In the genomic region with DNA sequence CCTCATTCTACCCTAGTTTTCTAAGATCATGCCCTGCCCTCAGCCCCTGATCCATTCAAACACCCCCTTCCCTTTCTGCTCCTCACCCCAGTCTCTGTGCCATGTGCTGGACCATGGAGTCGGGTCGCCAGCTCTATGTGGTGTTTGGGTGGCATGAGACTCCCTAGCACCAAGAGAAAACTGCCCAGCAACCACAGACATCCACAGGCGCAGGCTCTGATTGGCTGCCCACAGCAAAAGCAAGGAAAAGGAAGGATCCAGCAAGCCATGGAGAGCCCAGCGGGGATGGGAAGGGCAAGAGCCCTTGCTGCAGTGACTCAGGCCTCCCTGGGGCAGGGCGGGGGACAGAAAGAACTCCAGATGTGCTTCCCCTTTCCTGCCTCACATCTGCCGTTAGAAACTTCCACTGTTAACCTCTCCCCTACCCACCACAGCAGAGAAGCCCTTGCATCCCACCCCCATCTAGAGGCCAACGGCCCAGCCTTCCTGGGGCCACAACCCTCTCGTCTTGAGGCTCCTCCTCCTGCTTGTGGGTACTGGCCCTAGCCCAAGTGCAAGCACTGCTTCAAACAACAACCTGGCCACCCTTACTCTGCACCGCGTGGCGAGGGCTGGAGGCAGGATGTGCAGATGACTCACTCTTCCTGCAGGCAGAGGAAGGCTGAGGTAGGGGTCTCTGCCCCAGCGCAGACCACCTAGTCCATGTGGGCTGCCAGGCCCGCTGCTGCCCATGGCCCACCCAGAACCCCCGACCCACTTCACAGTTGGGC, we compare ENCODE assay signal across 1 cellular context.
A peak's percentile ranks its signal among the peaks of the same experiment; 100 is the strongest.
TF ChIP-seq lines count a peak whose summit lies in the region.

No MANE protein-coding gene starts in this region.

TF ChIP-seq in A549, 52 proteins besides CTCF, POLR2A, EP300 and RAD21 (continued from another document):
- no peak for TF ChIP-seq FOSL2 (IDR thresholded peaks at IDR 0.05)
- TF ChIP-seq FOSL2 (CRISPR knock-in tag; IDR thresholded peaks at IDR 0.05), result peak; percentile 83
- TF ChIP-seq PHF8 (IDR thresholded peaks at IDR 0.05; ENCODE audit: borderline replicate concordance, low read depth), result no peak
- TF ChIP-seq CEBPB (IDR thresholded peaks at IDR 0.05), result no peak
- no peak for TF ChIP-seq KDM1A (IDR thresholded peaks at IDR 0.05; ENCODE audit: low read depth)
- no peak for TF ChIP-seq GATA3 (IDR thresholded peaks at IDR 0.05; ENCODE audit: borderline replicate concordance)
- no peak for TF ChIP-seq NPAS2 (CRISPR knock-in tag; IDR thresholded peaks at IDR 0.05; ENCODE audit: borderline replicate concordance)
- TF ChIP-seq ESRRA (IDR thresholded peaks at IDR 0.05; ENCODE audit: borderline replicate concordance, low read length), result no peak
- TF ChIP-seq MAZ (IDR thresholded peaks at IDR 0.05; ENCODE audit: borderline replicate concordance, low read depth, low read length), result no peak
- peak; percentile 47 for TF ChIP-seq JUNB (IDR thresholded peaks at IDR 0.05)
- TF ChIP-seq FOSB (CRISPR knock-in tag; IDR thresholded peaks at IDR 0.05), result no peak
- no peak for TF ChIP-seq CBX8 (IDR thresholded peaks at IDR 0.05)
- TF ChIP-seq CBX2 (IDR thresholded peaks at IDR 0.05; ENCODE audit: borderline replicate concordance, low read depth), result no peak
- TF ChIP-seq, protein P1, sequence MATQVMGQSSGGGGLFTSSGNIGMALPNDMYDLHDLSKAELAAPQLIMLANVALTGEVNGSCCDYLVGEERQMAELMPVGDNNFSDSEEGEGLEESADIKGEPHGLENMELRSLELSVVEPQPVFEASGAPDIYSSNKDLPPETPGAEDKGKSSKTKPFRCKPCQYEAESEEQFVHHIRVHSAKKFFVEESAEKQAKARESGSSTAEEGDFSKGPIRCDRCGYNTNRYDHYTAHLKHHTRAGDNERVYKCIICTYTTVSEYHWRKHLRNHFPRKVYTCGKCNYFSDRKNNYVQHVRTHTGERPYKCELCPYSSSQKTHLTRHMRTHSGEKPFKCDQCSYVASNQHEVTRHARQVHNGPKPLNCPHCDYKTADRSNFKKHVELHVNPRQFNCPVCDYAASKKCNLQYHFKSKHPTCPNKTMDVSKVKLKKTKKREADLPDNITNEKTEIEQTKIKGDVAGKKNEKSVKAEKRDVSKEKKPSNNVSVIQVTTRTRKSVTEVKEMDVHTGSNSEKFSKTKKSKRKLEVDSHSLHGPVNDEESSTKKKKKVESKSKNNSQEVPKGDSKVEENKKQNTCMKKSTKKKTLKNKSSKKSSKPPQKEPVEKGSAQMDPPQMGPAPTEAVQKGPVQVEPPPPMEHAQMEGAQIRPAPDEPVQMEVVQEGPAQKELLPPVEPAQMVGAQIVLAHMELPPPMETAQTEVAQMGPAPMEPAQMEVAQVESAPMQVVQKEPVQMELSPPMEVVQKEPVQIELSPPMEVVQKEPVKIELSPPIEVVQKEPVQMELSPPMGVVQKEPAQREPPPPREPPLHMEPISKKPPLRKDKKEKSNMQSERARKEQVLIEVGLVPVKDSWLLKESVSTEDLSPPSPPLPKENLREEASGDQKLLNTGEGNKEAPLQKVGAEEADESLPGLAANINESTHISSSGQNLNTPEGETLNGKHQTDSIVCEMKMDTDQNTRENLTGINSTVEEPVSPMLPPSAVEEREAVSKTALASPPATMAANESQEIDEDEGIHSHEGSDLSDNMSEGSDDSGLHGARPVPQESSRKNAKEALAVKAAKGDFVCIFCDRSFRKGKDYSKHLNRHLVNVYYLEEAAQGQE (IDR thresholded peaks at IDR 0.05), result no peak
- no peak for TF ChIP-seq FOXS1 (CRISPR knock-in tag; IDR thresholded peaks at IDR 0.05)
- TF ChIP-seq ZNF302 (CRISPR knock-in tag; IDR thresholded peaks at IDR 0.05), result no peak
- TF ChIP-seq RARB (CRISPR knock-in tag; IDR thresholded peaks at IDR 0.05), result no peak
- TF ChIP-seq MAFK (IDR thresholded peaks at IDR 0.05; ENCODE audit: partially characterized antibody), result no peak
- TF ChIP-seq SMC3 (IDR thresholded peaks at IDR 0.05), result no peak; the same call in 2 of the 3 replicates
- no peak for TF ChIP-seq POLR2AphosphoS2 (conservative IDR thresholded peaks at IDR 0.05; ENCODE audit: low read length)
- TF ChIP-seq, protein P2, sequence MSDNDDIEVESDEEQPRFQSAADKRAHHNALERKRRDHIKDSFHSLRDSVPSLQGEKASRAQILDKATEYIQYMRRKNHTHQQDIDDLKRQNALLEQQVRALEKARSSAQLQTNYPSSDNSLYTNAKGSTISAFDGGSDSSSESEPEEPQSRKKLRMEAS (IDR thresholded peaks at IDR 0.05), result peak; percentile 98
- TF ChIP-seq, protein P3, sequence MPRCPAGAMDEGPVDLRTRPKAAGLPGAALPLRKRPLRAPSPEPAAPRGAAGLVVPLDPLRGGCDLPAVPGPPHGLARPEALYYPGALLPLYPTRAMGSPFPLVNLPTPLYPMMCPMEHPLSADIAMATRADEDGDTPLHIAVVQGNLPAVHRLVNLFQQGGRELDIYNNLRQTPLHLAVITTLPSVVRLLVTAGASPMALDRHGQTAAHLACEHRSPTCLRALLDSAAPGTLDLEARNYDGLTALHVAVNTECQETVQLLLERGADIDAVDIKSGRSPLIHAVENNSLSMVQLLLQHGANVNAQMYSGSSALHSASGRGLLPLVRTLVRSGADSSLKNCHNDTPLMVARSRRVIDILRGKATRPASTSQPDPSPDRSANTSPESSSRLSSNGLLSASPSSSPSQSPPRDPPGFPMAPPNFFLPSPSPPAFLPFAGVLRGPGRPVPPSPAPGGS (IDR thresholded peaks at IDR 0.05), result no peak
- no peak for TF ChIP-seq EHMT2 (IDR thresholded peaks at IDR 0.05; ENCODE audit: low read depth)
- TF ChIP-seq, protein P4, sequence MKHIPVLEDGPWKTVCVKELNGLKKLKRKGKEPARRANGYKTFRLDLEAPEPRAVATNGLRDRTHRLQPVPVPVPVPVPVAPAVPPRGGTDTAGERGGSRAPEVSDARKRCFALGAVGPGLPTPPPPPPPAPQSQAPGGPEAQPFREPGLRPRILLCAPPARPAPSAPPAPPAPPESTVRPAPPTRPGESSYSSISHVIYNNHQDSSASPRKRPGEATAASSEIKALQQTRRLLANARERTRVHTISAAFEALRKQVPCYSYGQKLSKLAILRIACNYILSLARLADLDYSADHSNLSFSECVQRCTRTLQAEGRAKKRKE (CRISPR knock-in tag; IDR thresholded peaks at IDR 0.05; ENCODE audit: low read depth), result peak; percentile 77; the same call in 1 of the 2 replicates
- TF ChIP-seq TP53 (CRISPR knock-in tag; IDR thresholded peaks at IDR 0.05), result 0 out of 2 replicates have a peak, but pooled peaks have one; percentile 19
- no peak for TF ChIP-seq RNF2 (IDR thresholded peaks at IDR 0.05; ENCODE audit: borderline replicate concordance, low read depth)
- peak; percentile 100 for TF ChIP-seq RFX5 (IDR thresholded peaks at IDR 0.05)
- TF ChIP-seq ZC3H11A (IDR thresholded peaks at IDR 0.05), result no peak
- peak; percentile 36; the same call in 1 of the 2 replicates for TF ChIP-seq BHLHE40 (IDR thresholded peaks at IDR 0.05; ENCODE audit: low read depth, low read length)
- TF ChIP-seq SREBF2 (IDR thresholded peaks at IDR 0.05), result no peak
- TF ChIP-seq CHD4 (IDR thresholded peaks at IDR 0.05; ENCODE audit: borderline replicate concordance), result no peak
- TF ChIP-seq MYC (IDR thresholded peaks at IDR 0.05; ENCODE audit: borderline replicate concordance, low read length), result peak; percentile 78; the same call in 1 of the 2 replicates
- TF ChIP-seq ZFP36 (IDR thresholded peaks at IDR 0.05; ENCODE audit: borderline replicate concordance, partially characterized antibody), result no peak
- TF ChIP-seq TFCP2L1 (CRISPR knock-in tag; IDR thresholded peaks at IDR 0.05), result no peak
- no peak for TF ChIP-seq HDAC2 (IDR thresholded peaks at IDR 0.05)
- peak; percentile 42; the same call in 1 of the 2 replicates for TF ChIP-seq HOXA7 (CRISPR knock-in tag; IDR thresholded peaks at IDR 0.05)
- TF ChIP-seq, protein P5, sequence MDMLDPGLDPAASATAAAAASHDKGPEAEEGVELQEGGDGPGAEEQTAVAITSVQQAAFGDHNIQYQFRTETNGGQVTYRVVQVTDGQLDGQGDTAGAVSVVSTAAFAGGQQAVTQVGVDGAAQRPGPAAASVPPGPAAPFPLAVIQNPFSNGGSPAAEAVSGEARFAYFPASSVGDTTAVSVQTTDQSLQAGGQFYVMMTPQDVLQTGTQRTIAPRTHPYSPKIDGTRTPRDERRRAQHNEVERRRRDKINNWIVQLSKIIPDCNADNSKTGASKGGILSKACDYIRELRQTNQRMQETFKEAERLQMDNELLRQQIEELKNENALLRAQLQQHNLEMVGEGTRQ (IDR thresholded peaks at IDR 0.05), result no peak
- TF ChIP-seq HOXB5 (CRISPR knock-in tag; IDR thresholded peaks at IDR 0.05), result no peak
- no peak for TF ChIP-seq CHD2 (IDR thresholded peaks at IDR 0.05; ENCODE audit: low read length, partially characterized antibody)
- no peak for TF ChIP-seq HOXB13 (CRISPR knock-in tag; IDR thresholded peaks at IDR 0.05; ENCODE audit: low read depth)
- TF ChIP-seq, protein P6, sequence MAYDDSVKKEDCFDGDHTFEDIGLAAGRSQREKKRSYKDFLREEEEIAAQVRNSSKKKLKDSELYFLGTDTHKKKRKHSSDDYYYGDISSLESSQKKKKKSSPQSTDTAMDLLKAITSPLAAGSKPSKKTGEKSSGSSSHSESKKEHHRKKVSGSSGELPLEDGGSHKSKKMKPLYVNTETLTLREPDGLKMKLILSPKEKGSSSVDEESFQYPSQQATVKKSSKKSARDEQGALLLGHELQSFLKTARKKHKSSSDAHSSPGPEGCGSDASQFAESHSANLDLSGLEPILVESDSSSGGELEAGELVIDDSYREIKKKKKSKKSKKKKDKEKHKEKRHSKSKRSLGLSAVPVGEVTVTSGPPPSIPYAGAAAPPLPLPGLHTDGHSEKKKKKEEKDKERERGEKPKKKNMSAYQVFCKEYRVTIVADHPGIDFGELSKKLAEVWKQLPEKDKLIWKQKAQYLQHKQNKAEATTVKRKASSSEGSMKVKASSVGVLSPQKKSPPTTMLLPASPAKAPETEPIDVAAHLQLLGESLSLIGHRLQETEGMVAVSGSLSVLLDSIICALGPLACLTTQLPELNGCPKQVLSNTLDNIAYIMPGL (CRISPR knock-in tag; IDR thresholded peaks at IDR 0.05; ENCODE audit: borderline replicate concordance), result no peak
